In genomic region chr15:57092252-57092651, GRCh38 we compare ENCODE assay signal across 1 cellular context.
TF ChIP-seq lines count a peak whose summit lies in the region.

No MANE protein-coding gene starts in this region.

TF ChIP-seq in GM12878, 131 proteins besides CTCF, POLR2A, EP300 and RAD21 (continued from another document):
- TF ChIP-seq ZNF24 (IDR thresholded peaks at IDR 0.05): peak; percentile 88
- TF ChIP-seq SREBF1 (IDR thresholded peaks at IDR 0.05; ENCODE audit: low read length): no peak
- no peak for TF ChIP-seq TAF1 (IDR thresholded peaks at IDR 0.05; ENCODE audit: borderline replicate concordance, low read depth, low read length)
- peak; percentile 49; the same call in 1 of the 2 replicates for TF ChIP-seq RUNX3 (IDR thresholded peaks at IDR 0.05; ENCODE audit: low read length)
- no peak for TF ChIP-seq ZNF384 (IDR thresholded peaks at IDR 0.05; ENCODE audit: borderline replicate concordance, low read depth, low read length)
- no peak for TF ChIP-seq TCF12 (IDR thresholded peaks at IDR 0.05; ENCODE audit: low read depth, low read length)
